ENCODE assay signal across 8 cellular contexts in genomic region chr13:100875392-100876043, GRCh38.
DNase-seq lines count a peak whose midpoint lies in the region; TF ChIP-seq lines count a peak whose summit lies in the region.

No MANE protein-coding gene starts in this region.

- H2AFZ ChIP-seq in OCI-LY7 (ENCODE audit: low read length): no peak overlapping the region

- no peaks in the 10 kb centered on the region for H4K20me1 ChIP-seq in OCI-LY7 (ENCODE audit: insufficient read depth, low read length)

- H3K27me3 ChIP-seq in suprapubic skin: no peaks in the 10 kb centered on the region

- no peaks in the 10 kb centered on the region for H3K79me2 ChIP-seq in OCI-LY7 (ENCODE audit: insufficient read depth, low read depth, low read length)

- H3K9me2 ChIP-seq in OCI-LY7 (ENCODE audit: insufficient read depth, low read length): no peaks in the 10 kb centered on the region

- H3K4me3 ChIP-seq in suprapubic skin (no peak overlapping the region), OCI-LY7 (ENCODE audit: low read depth, low read length, poor library complexity, severe bottlenecking) (no peak overlapping the region)

- POLR2A ChIA-PET in OCI-LY7 (lab: Charles Lee): no interaction called here

- peaks cover 7% of the 10 kb centered on the region for H3K36me3 Mint-ChIP-seq in HFFc6 (ENCODE audit: low read depth)

- peak; percentile 68 for DNase-seq in GM03348 (ENCODE audit: low spot score)
- DNase-seq in HFFc6: peak; percentile 76
- peak; percentile 95 for DNase-seq in RPMI7951 (ENCODE audit: low read depth)
- peak; percentile 94 for DNase-seq in glomerular endothelial cell (ENCODE audit: extremely low read depth, low read depth, low spot score)
- DNase-seq in suprapubic skin (ENCODE audit: low spot score in 2 of 2): no peak
- no peak for DNase-seq in OCI-LY7 (ENCODE audit: low spot score)
- DNase-seq in NCI-H187 (lab: John Stamatoyannopoulos, UW): no peak
- no peak for DNase-seq in COLO668 (lab: John Stamatoyannopoulos, UW; ENCODE audit: unreplicated experiment)

- no peak for TF ChIP-seq EP300 in suprapubic skin (IDR thresholded peaks at IDR 0.05)

- WGBS in suprapubic skin: 59% methylated on average over 3 of the region's 3 CpGs

- H3K27ac ChIP-seq in suprapubic skin: no peak overlapping the region
- no peak overlapping the region for H3K27ac ChIP-seq in OCI-LY7 (ENCODE audit: low read depth, low read length, poor library complexity, severe bottlenecking)

- H3K4me3 Mint-ChIP-seq in HFFc6: peak overlapping the region; percentile 21; the same call in 1 of the 2 replicates

- no peaks in the 10 kb centered on the region for H3K4me1 ChIP-seq in suprapubic skin
- H3K4me1 ChIP-seq in OCI-LY7 (ENCODE audit: insufficient read depth, low read length, poor library complexity, severe bottlenecking): no peaks in the 10 kb centered on the region

- H3K9me3 ChIP-seq in suprapubic skin: no peaks in the 10 kb centered on the region
- no peaks in the 10 kb centered on the region for H3K9me3 ChIP-seq in OCI-LY7 (ENCODE audit: low read length)

- no TSS peak for BruUV-seq in OCI-LY7 (replicated peaks; lab: Mats Ljungman, UMichigan)

- no peak overlapping the region for H3K4me2 ChIP-seq in OCI-LY7 (ENCODE audit: low read length)

- TF ChIP-seq POLR2A in suprapubic skin (IDR thresholded peaks at IDR 0.05): no peak

- CTCF ChIA-PET in OCI-LY7 (lab: Charles Lee; ENCODE audit: unreplicated experiment): no interaction called here

- H3K27ac Mint-ChIP-seq in HFFc6: no peak overlapping the region

- H3K4me1 Mint-ChIP-seq in HFFc6 (ENCODE audit: low read depth): peaks cover 26% of the 10 kb centered on the region

- intact Hi-C loops in OCI-LY7 (cut with micrococcal nuclease; ENCODE audit: unreplicated experiment): no loop called here

- H3K36me3 ChIP-seq in suprapubic skin (no peaks in the 10 kb centered on the region), OCI-LY7 (ENCODE audit: insufficient read depth, low read length) (no peaks in the 10 kb centered on the region)

- H3K9me3 Mint-ChIP-seq in HFFc6: peaks cover 8% of the 10 kb centered on the region

- peaks cover 6% of the 10 kb centered on the region for H3K27me3 Mint-ChIP-seq in HFFc6 (ENCODE audit: insufficient read depth)

- TF ChIP-seq CTCF in HFFc6 (IDR thresholded peaks at IDR 0.05): no peak
- TF ChIP-seq CTCF in suprapubic skin (IDR thresholded peaks at IDR 0.05): no peak
- no peak for TF ChIP-seq CTCF in OCI-LY7 (conservative IDR thresholded peaks at IDR 0.05; ENCODE audit: low read length)

Comparison
In these comparisons a context has a peak if more than half of its experiments do, and no peak if none do; other contexts are left out.
1. DNase-seq: peak in GM03348 (single experiment), HFFc6 (single experiment), RPMI7951 (single experiment) and glomerular endothelial cell (single experiment); none in suprapubic skin (0 of 2), OCI-LY7 (single experiment), NCI-H187 (0 of 2) and COLO668 (single experiment).